ENCODE assay signal across 15 cellular contexts in the genomic region with DNA sequence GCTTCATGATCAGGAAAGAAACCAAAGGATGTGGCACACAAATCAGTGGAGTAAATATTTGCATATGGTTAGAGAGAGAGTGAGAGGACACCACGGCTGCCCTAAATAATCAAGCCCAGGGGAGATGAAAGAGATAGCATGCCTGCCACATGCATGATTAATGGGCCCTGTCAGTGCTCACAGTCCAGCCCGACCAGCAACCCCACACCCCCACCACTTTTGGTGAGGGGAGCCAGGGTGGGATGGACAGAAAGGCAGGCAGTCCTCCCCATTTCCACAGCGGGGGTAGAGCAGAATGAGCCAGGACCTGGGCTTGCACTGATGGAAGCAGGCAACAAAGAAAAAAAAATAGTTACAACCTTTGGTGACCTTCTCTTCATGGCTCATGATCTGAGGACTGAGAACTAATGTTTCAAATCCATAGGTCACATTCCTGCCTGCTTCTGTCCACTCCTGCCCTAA.
A peak's percentile ranks its signal among the peaks of the same experiment; 100 is the strongest.
DNase-seq lines count a peak whose midpoint lies in the region; ATAC-seq and TF ChIP-seq lines count a peak whose summit lies in the region.
"Had no signal": no experiment of that assay in that cellular context is flagged by ENCODE, and none has a peak within 500 bp of the region (broad histone marks: within the 10 kb centered on the region; RNA-seq: fewer than 3 reads in every experiment).

No MANE protein-coding gene starts in this region.

- H3K36me3 Mint-ChIP-seq in stimulated activated naive CD8-positive, alpha-beta T cell treated with anti-CD3 and anti-CD28 coated beads, Interleukin-15, Interleukin-2, amounts not matched to agents 100 ng/mL and 50 ng/mL, for 24 hours (ENCODE audit: low read depth): no peaks in the 10 kb centered on the region
- no peaks in the 10 kb centered on the region for H3K36me3 Mint-ChIP-seq in endodermal cell (ENCODE audit: low read depth)
- no peaks in the 10 kb centered on the region for H3K36me3 Mint-ChIP-seq in stimulated activated effector memory CD8-positive, alpha-beta T cell treated with anti-CD3 and anti-CD28 coated beads, Interleukin-12 subunit alpha, Interleukin-12 subunit beta, amount 100 ng/mL, for 72 hours

- no peak overlapping the region for H3K4me3 Mint-ChIP-seq in stimulated activated naive CD8-positive, alpha-beta T cell treated with anti-CD3 and anti-CD28 coated beads, Interleukin-15, Interleukin-2, amounts not matched to agents 100 ng/mL and 50 ng/mL, for 24 hours
- no peak overlapping the region for H3K4me3 Mint-ChIP-seq in endodermal cell
- H3K4me3 Mint-ChIP-seq in stimulated activated effector memory CD8-positive, alpha-beta T cell treated with anti-CD3 and anti-CD28 coated beads, Interleukin-12 subunit alpha, Interleukin-12 subunit beta, amount 100 ng/mL, for 72 hours: peak overlapping the region; percentile 43
- H3K4me3 Mint-ChIP-seq: activated T-helper 1 cell treated with anti-CD3 and anti-CD28 coated beads, Interleukin-12 subunit alpha, Interleukin-12 subunit beta, Interleukin-2, Interleukin-4 antibody, amounts not matched to agents 30 ng/mL and 10 ng/mL and 1 ng/mL, durations not matched to agents 14 hours and 24 hours and 36 hours had no signal

- no peaks in the 10 kb centered on the region for H3K36me3 ChIP-seq in endodermal cell (ENCODE audit: control insufficient read depth, insufficient read depth, low read length)
- H3K36me3 ChIP-seq: thyroid gland had no signal

- H3K27me3 ChIP-seq in endodermal cell (ENCODE audit: control insufficient read depth, insufficient read depth, low read length, poor library complexity, severe bottlenecking): no peaks in the 10 kb centered on the region
- H3K27me3 ChIP-seq: thyroid gland had no signal

- H3K4me1 Mint-ChIP-seq in stimulated activated naive CD8-positive, alpha-beta T cell treated with anti-CD3 and anti-CD28 coated beads, Interleukin-15, Interleukin-2, amounts not matched to agents 100 ng/mL and 50 ng/mL, for 24 hours (ENCODE audit: low read depth): peaks cover 69% of the 10 kb centered on the region
- H3K4me1 Mint-ChIP-seq in endodermal cell: peaks cover 5% of the 10 kb centered on the region
- H3K4me1 Mint-ChIP-seq in stimulated activated effector memory CD8-positive, alpha-beta T cell treated with anti-CD3 and anti-CD28 coated beads, Interleukin-12 subunit alpha, Interleukin-12 subunit beta, amount 100 ng/mL, for 72 hours: peaks cover 36% of the 10 kb centered on the region

- peak overlapping the region; percentile 42 for H3K27ac ChIP-seq in endodermal cell (ENCODE audit: low read depth, low read length)
- H3K27ac ChIP-seq: parathyroid adenoma, thyroid gland had no signal

- H3K9me3 Mint-ChIP-seq in stimulated activated naive CD8-positive, alpha-beta T cell treated with anti-CD3 and anti-CD28 coated beads, Interleukin-15, Interleukin-2, amounts not matched to agents 100 ng/mL and 50 ng/mL, for 24 hours: peaks cover 4% of the 10 kb centered on the region
- H3K9me3 Mint-ChIP-seq in endodermal cell: peaks cover 12% of the 10 kb centered on the region
- H3K9me3 Mint-ChIP-seq in stimulated activated effector memory CD8-positive, alpha-beta T cell treated with anti-CD3 and anti-CD28 coated beads, Interleukin-12 subunit alpha, Interleukin-12 subunit beta, amount 100 ng/mL, for 72 hours: peaks cover 2% of the 10 kb centered on the region

- no peaks in the 10 kb centered on the region for H3K4me1 ChIP-seq in endodermal cell (ENCODE audit: control insufficient read depth, insufficient read depth, low read length)
- H3K4me1 ChIP-seq: parathyroid adenoma had no signal

- no peak for DNase-seq in stimulated activated naive CD8-positive, alpha-beta T cell treated with anti-CD3 and anti-CD28 coated beads, Interleukin-15, Interleukin-2, amounts not matched to agents 100 U/mL and 50 U/mL, for 24 hours
- DNase-seq in NCI-H69 (lab: John Stamatoyannopoulos, UW): peak; percentile 24
- DNase-seq in endodermal cell: no peak
- DNase-seq in stimulated activated effector memory CD8-positive, alpha-beta T cell treated with anti-CD3 and anti-CD28 coated beads, Interleukin-12 subunit alpha, Interleukin-12 subunit beta, amount 100 ng/mL, for 72 hours (ENCODE audit: low spot score in 2 of 2): no peak
- no peak for DNase-seq in amniotic stem cell (lab: John Stamatoyannopoulos, UW)
- DNase-seq in D341Med (ENCODE audit: low spot score): no peak
- DNase-seq: anterior cingulate cortex, left colon, mucosa of descending colon, thyroid gland had no signal

- no peak overlapping the region for H3K9ac ChIP-seq in endodermal cell (ENCODE audit: extremely low read depth, low read length, poor library complexity, severe bottlenecking)
- H3K9ac ChIP-seq: parathyroid adenoma had no signal

- peak overlapping the region; percentile 7 for H3K27ac Mint-ChIP-seq in stimulated activated naive CD8-positive, alpha-beta T cell treated with anti-CD3 and anti-CD28 coated beads, Interleukin-15, Interleukin-2, amounts not matched to agents 100 ng/mL and 50 ng/mL, for 24 hours
- no peak overlapping the region for H3K27ac Mint-ChIP-seq in endodermal cell
- no peak overlapping the region for H3K27ac Mint-ChIP-seq in stimulated activated effector memory CD8-positive, alpha-beta T cell treated with anti-CD3 and anti-CD28 coated beads, Interleukin-12 subunit alpha, Interleukin-12 subunit beta, amount 100 ng/mL, for 72 hours
- H3K27ac Mint-ChIP-seq: activated T-helper 1 cell treated with anti-CD3 and anti-CD28 coated beads, Interleukin-12 subunit alpha, Interleukin-12 subunit beta, Interleukin-2, Interleukin-4 antibody, amounts not matched to agents 30 ng/mL and 10 ng/mL and 1 ng/mL, durations not matched to agents 14 hours and 24 hours and 36 hours had no signal

- H3K4me3 ChIP-seq in endodermal cell (ENCODE audit: low read length): no peak overlapping the region
- H3K4me3 ChIP-seq: mucosa of descending colon, skin epidermis, thyroid gland had no signal

- WGBS in endodermal cell (ENCODE audit: insufficient coverage in 1 of 2, insufficient read length in 1 of 2), 2 experiments: 83% methylated on average over 1 to 3 of the region's 3 CpGs

- no peak for TF ChIP-seq CTCF in endodermal cell (conservative IDR thresholded peaks at IDR 0.05)

- H3K9me3 ChIP-seq in endodermal cell (ENCODE audit: control insufficient read depth, low read length): peaks cover 23% of the 10 kb centered on the region
- H3K9me3 ChIP-seq: mucosa of descending colon, thyroid gland had no signal

- no peak for ATAC-seq in stimulated activated naive CD8-positive, alpha-beta T cell treated with anti-CD3 and anti-CD28 coated beads, Interleukin-15, Interleukin-2, amounts not matched to agents 100 U/mL and 50 U/mL, for 24 hours
- no peak for ATAC-seq in stimulated activated effector memory CD8-positive, alpha-beta T cell treated with anti-CD3 and anti-CD28 coated beads, Interleukin-12 subunit alpha, Interleukin-12 subunit beta, amount 100 ng/mL, for 72 hours
- ATAC-seq in HG02840 (IDR thresholded peaks at IDR 0.05; ENCODE audit: low FRiP score, unreplicated experiment): no peak
- ATAC-seq: left colon, mucosa of descending colon had no signal

- no peaks in the 10 kb centered on the region for H3K27me3 Mint-ChIP-seq in stimulated activated naive CD8-positive, alpha-beta T cell treated with anti-CD3 and anti-CD28 coated beads, Interleukin-15, Interleukin-2, amounts not matched to agents 100 ng/mL and 50 ng/mL, for 24 hours
- H3K27me3 Mint-ChIP-seq in endodermal cell (ENCODE audit: insufficient read depth): no peaks in the 10 kb centered on the region
